In the genomic region with DNA sequence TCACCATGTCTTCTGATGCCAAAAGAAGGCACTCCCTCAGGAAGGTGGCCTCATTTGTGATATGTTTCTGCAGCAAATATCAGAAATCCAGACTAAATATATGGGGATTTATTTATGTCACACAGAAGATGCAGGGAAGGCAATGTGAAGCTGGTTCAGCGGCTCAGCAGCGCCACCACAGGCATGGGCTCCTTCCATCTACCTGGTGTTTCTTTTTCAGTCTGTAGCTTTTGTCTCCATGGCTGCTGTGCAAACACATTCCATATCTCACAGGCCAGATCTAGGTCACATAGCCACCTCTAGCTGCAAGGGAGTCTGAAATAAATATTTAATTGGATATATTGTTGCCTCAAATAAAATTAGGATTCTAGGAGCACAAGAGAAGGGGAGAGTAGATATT, we compare ENCODE assay signal across 12 cellular contexts.
DNase-seq lines count a peak whose midpoint lies in the region; ATAC-seq, FAIRE-seq and TF ChIP-seq lines count a peak whose summit lies in the region.
"Had no signal": no experiment of that assay in that cellular context is flagged by ENCODE, and none has a peak within 500 bp of the region (broad histone marks: within the 10 kb centered on the region; RNA-seq: fewer than 3 reads in every experiment).

No MANE protein-coding gene starts in this region.

- POLR2A ChIA-PET in A549 (lab: Yijun Ruan, JAX), result no interaction called here

- H3K36me3 Mint-ChIP-seq in endothelial cell (ENCODE audit: low read depth, unreplicated experiment), result no peaks in the 10 kb centered on the region
- no peaks in the 10 kb centered on the region for H3K36me3 Mint-ChIP-seq in activated T-helper 1 cell treated with anti-CD3 and anti-CD28 coated beads, Interleukin-12 subunit alpha, Interleukin-12 subunit beta, Interleukin-2, Interleukin-4 antibody, amounts not matched to agents 30 ng/mL and 10 ng/mL and 1 ng/mL, durations not matched to agents 14 hours and 24 hours and 36 hours (ENCODE audit: low read depth)
- H3K36me3 Mint-ChIP-seq: CD4-positive, CD25-positive, alpha-beta regulatory T cell had no signal

- CTCF ChIA-PET in A549 (lab: Yijun Ruan, JAX), result no interaction called here

- H3K9me3 Mint-ChIP-seq in endothelial cell (ENCODE audit: unreplicated experiment), result no peaks in the 10 kb centered on the region
- H3K9me3 Mint-ChIP-seq in activated T-helper 1 cell treated with anti-CD3 and anti-CD28 coated beads, Interleukin-12 subunit alpha, Interleukin-12 subunit beta, Interleukin-2, Interleukin-4 antibody, amounts not matched to agents 30 ng/mL and 10 ng/mL and 1 ng/mL, durations not matched to agents 14 hours and 24 hours and 36 hours, result no peaks in the 10 kb centered on the region

- intact Hi-C loops in activated T-helper 1 cell treated with anti-CD3 and anti-CD28 coated beads, Interleukin-12 subunit alpha, Interleukin-12 subunit beta, Interleukin-2, Interleukin-4 antibody, amounts not matched to agents 30 ng/mL and 10 ng/mL and 1 ng/mL, durations not matched to agents 14 hours and 24 hours and 36 hours (cut with micrococcal nuclease), result no loop called here

- H3K4me3 ChIP-seq in A549 (no peak overlapping the region), GM12864 (ENCODE audit: low read depth, low read length) (no peak overlapping the region)
- H3K4me3 ChIP-seq: ascending aorta, lung had no signal

- DNase-seq in A549 (ENCODE audit: low read depth in 1 of 2, low spot score in 1 of 2) (peak; percentile 2 to 39), GM12864 (ENCODE audit: low read depth) (no peak), LoVo (ENCODE audit: low spot score) (peak; percentile 13), endothelial cell (ENCODE audit: low spot score) (peak; percentile 12), SIG-M5 treated with dmso at 0.1 percent for 504 hours (lab: John Stamatoyannopoulos, UW; ENCODE audit: unreplicated experiment) (no peak)
- DNase-seq in activated T-helper 1 cell treated with anti-CD3 and anti-CD28 coated beads, Interleukin-12 subunit alpha, Interleukin-12 subunit beta, Interleukin-2, Interleukin-4 antibody, amounts not matched to agents 30 ng/mL and 10 ng/mL and 1 ng/mL, durations not matched to agents 14 hours and 24 hours and 36 hours (ENCODE audit: low spot score), result no peak
- DNase-seq in activated CD8-positive, alpha-beta memory T cell treated with anti-CD3 and anti-CD28 coated beads for 24 hours, result no peak
- DNase-seq in activated CD4-positive, CD25-positive, alpha-beta regulatory T cell treated with anti-CD3 and anti-CD28 coated beads, Interleukin-2, amount 50 U/mL, for 72 hours, result no peak
- DNase-seq: CD4-positive, CD25-positive, alpha-beta regulatory T cell; NCI-H2107 had no signal

- H3K27ac Mint-ChIP-seq in endothelial cell (ENCODE audit: unreplicated experiment), result peak overlapping the region; percentile 34
- H3K27ac Mint-ChIP-seq in activated T-helper 1 cell treated with anti-CD3 and anti-CD28 coated beads, Interleukin-12 subunit alpha, Interleukin-12 subunit beta, Interleukin-2, Interleukin-4 antibody, amounts not matched to agents 30 ng/mL and 10 ng/mL and 1 ng/mL, durations not matched to agents 14 hours and 24 hours and 36 hours, result no peak overlapping the region
- H3K27ac Mint-ChIP-seq: CD4-positive, CD25-positive, alpha-beta regulatory T cell had no signal

- no peak overlapping the region for H3K4me2 ChIP-seq in A549

- no peak overlapping the region for H3K27ac ChIP-seq in A549
- H3K27ac ChIP-seq: ascending aorta had no signal

- no peak for TF ChIP-seq CTCF in A549 (IDR thresholded peaks at IDR 0.05)
- TF ChIP-seq CTCF in GM12864 (IDR thresholded peaks at IDR 0.05; ENCODE audit: low read depth, low read length, missing control alignments), result peak; percentile 66
- TF ChIP-seq CTCF in endothelial cell (IDR thresholded peaks at IDR 0.05; ENCODE audit: unreplicated experiment), result no peak

- FAIRE-seq in A549 (lab: Jason Lieb, UNC), result no peak

- no peak for TF ChIP-seq EP300 in A549 (IDR thresholded peaks at IDR 0.05)

- TF ChIP-seq POLR2A in A549 (IDR thresholded peaks at IDR 0.05; ENCODE audit: low read length), result no peak

- 0 out of 5 replicates have a peak, but pooled peaks of 1 of the 2 experiments have one; percentile 33 for TF ChIP-seq RAD21 in A549 (conservative IDR thresholded peaks at IDR 0.05 in 1 of 2, IDR thresholded peaks at IDR 0.05 in 1 of 2)

- 0 out of 3 replicates have a peak, but pooled peaks cover 3% of the 10 kb centered on the region for H3K9me3 ChIP-seq in A549
- H3K9me3 ChIP-seq: ascending aorta had no signal

- 2% methylated on average over 2 of the region's 2 CpGs for WGBS in A549 (ENCODE audit: missing lambda C conversion rate)

- H3K4me3 Mint-ChIP-seq in endothelial cell (ENCODE audit: unreplicated experiment), result no peak overlapping the region
- H3K4me3 Mint-ChIP-seq in activated T-helper 1 cell treated with anti-CD3 and anti-CD28 coated beads, Interleukin-12 subunit alpha, Interleukin-12 subunit beta, Interleukin-2, Interleukin-4 antibody, amounts not matched to agents 30 ng/mL and 10 ng/mL and 1 ng/mL, durations not matched to agents 14 hours and 24 hours and 36 hours, result no peak overlapping the region
- H3K4me3 Mint-ChIP-seq: CD4-positive, CD25-positive, alpha-beta regulatory T cell had no signal

- H3K4me1 ChIP-seq in A549, result no peaks in the 10 kb centered on the region
- H3K4me1 ChIP-seq: ascending aorta had no signal

- H3K4me1 Mint-ChIP-seq in endothelial cell (ENCODE audit: unreplicated experiment), result peaks cover 4% of the 10 kb centered on the region
- no peaks in the 10 kb centered on the region for H3K4me1 Mint-ChIP-seq in activated T-helper 1 cell treated with anti-CD3 and anti-CD28 coated beads, Interleukin-12 subunit alpha, Interleukin-12 subunit beta, Interleukin-2, Interleukin-4 antibody, amounts not matched to agents 30 ng/mL and 10 ng/mL and 1 ng/mL, durations not matched to agents 14 hours and 24 hours and 36 hours (ENCODE audit: low read depth)
- H3K4me1 Mint-ChIP-seq: CD4-positive, CD25-positive, alpha-beta regulatory T cell had no signal

- peak; percentile 43 to 74; a peak in 3 of 6 replicates for ATAC-seq in A549

- H3K27me3 Mint-ChIP-seq in endothelial cell (ENCODE audit: unreplicated experiment), result peaks cover 2% of the 10 kb centered on the region
- H3K27me3 Mint-ChIP-seq in activated T-helper 1 cell treated with anti-CD3 and anti-CD28 coated beads, Interleukin-12 subunit alpha, Interleukin-12 subunit beta, Interleukin-2, Interleukin-4 antibody, amounts not matched to agents 30 ng/mL and 10 ng/mL and 1 ng/mL, durations not matched to agents 14 hours and 24 hours and 36 hours (ENCODE audit: insufficient read depth), result no peaks in the 10 kb centered on the region
- H3K27me3 Mint-ChIP-seq: CD4-positive, CD25-positive, alpha-beta regulatory T cell had no signal

TF ChIP-seq in A549, 52 proteins besides CTCF, POLR2A, EP300 and RAD21:
- TF ChIP-seq, protein P1, sequence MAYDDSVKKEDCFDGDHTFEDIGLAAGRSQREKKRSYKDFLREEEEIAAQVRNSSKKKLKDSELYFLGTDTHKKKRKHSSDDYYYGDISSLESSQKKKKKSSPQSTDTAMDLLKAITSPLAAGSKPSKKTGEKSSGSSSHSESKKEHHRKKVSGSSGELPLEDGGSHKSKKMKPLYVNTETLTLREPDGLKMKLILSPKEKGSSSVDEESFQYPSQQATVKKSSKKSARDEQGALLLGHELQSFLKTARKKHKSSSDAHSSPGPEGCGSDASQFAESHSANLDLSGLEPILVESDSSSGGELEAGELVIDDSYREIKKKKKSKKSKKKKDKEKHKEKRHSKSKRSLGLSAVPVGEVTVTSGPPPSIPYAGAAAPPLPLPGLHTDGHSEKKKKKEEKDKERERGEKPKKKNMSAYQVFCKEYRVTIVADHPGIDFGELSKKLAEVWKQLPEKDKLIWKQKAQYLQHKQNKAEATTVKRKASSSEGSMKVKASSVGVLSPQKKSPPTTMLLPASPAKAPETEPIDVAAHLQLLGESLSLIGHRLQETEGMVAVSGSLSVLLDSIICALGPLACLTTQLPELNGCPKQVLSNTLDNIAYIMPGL (CRISPR knock-in tag; IDR thresholded peaks at IDR 0.05; ENCODE audit: borderline replicate concordance), result no peak
- TF ChIP-seq BHLHE40 (IDR thresholded peaks at IDR 0.05; ENCODE audit: low read depth, low read length), result no peak
- no peak for TF ChIP-seq JUNB (IDR thresholded peaks at IDR 0.05)
TF ChIP-seq in A549: peak in this region for 0.

Comparison
In these comparisons a context has a peak if more than half of its experiments do, and no peak if none do; other contexts are left out.
1. DNase-seq: peak in A549 (2 of 2), LoVo (single experiment) and endothelial cell (single experiment); none in GM12864 (single experiment), activated T-helper 1 cell treated with anti-CD3 and anti-CD28 coated beads, Interleukin-12 subunit alpha, Interleukin-12 subunit beta, Interleukin-2, Interleukin-4 antibody, amounts not matched to agents 30 ng/mL and 10 ng/mL and 1 ng/mL, durations not matched to agents 14 hours and 24 hours and 36 hours (single experiment), activated CD8-positive, alpha-beta memory T cell treated with anti-CD3 and anti-CD28 coated beads for 24 hours (single experiment), activated CD4-positive, CD25-positive, alpha-beta regulatory T cell treated with anti-CD3 and anti-CD28 coated beads, Interleukin-2, amount 50 U/mL, for 72 hours (single experiment) and SIG-M5 treated with dmso at 0.1 percent for 504 hours (single experiment).